ENCODE assay signal across 15 cellular contexts in genomic region chr13:40787062-40787461, GRCh38. TPM values are rescaled to one million over a fixed set of nuclear protein-coding genes. Genes with fewer than 3 reads are reported as not detected.
DNase-seq lines count a peak whose midpoint lies in the region; ATAC-seq and TF ChIP-seq lines count a peak whose summit lies in the region.
"Had no signal": no experiment of that assay in that cellular context is flagged by ENCODE, and none has a peak within 500 bp of the region (broad histone marks: within the 10 kb centered on the region; RNA-seq: fewer than 3 reads in every experiment).

No MANE protein-coding gene starts in this region.

- peak; percentile 53 for ATAC-seq in IMR-90 (ENCODE audit: low read depth)
- ATAC-seq in HG03457 (IDR thresholded peaks at IDR 0.05; ENCODE audit: unreplicated experiment), result no peak
- no peak for ATAC-seq in HG02571 (IDR thresholded peaks at IDR 0.05; ENCODE audit: unreplicated experiment)
- ATAC-seq: foreskin keratinocyte, left colon, T-helper 17 cell had no signal

- no peak overlapping the region for H4K91ac ChIP-seq in IMR-90 (ENCODE audit: insufficient read depth, low read depth, low read length)

- TF ChIP-seq EP300 in suprapubic skin (IDR thresholded peaks at IDR 0.05), result no peak

- no TSS peak for BruUV-seq in IMR-90 (replicated peaks; lab: Mats Ljungman, UMichigan)

- H3K14ac ChIP-seq in IMR-90 (replicated peaks; ENCODE audit: low read depth, low read length), result no peak overlapping the region

- 0 out of 22 replicates have a peak, but pooled peaks cover 0 to 4% (median 0%) of the 10 kb centered on the region in 11 experiments for H3K9me3 ChIP-seq in BLaER1 treated with 17β-estradiol and CSF1 and Interleukin-3, amounts not matched to agents 10 nM and 100 nM (replicated peaks in 1 of 11)
- H3K9me3 ChIP-seq in IMR-90 (ENCODE audit: control insufficient read depth, insufficient read depth, low read length) (no peaks in the 10 kb centered on the region), mesodermal cell (ENCODE audit: control insufficient read depth, low read length) (no peaks in the 10 kb centered on the region), suprapubic skin (no peaks in the 10 kb centered on the region)
- H3K9me3 ChIP-seq: tibial nerve had no signal

- H3K56ac ChIP-seq in IMR-90 (ENCODE audit: extremely low read depth, insufficient read depth, low read length), result no peak overlapping the region

- no peaks in the 10 kb centered on the region for H3K27me3 ChIP-seq in BLaER1 treated with 17β-estradiol and CSF1 and Interleukin-3, amounts not matched to agents 10 nM and 100 nM
- H3K27me3 ChIP-seq in IMR-90 (ENCODE audit: control insufficient read depth, insufficient read depth, low read length) (no peaks in the 10 kb centered on the region), suprapubic skin (no peaks in the 10 kb centered on the region)
- H3K27me3 ChIP-seq: foreskin keratinocyte, tibial nerve had no signal

- no peak for TF ChIP-seq CTCF in IMR-90 (conservative IDR thresholded peaks at IDR 0.05; ENCODE audit: low read depth, low read length)
- TF ChIP-seq CTCF in suprapubic skin (IDR thresholded peaks at IDR 0.05), result no peak

- TF ChIP-seq RAD21 in IMR-90 (IDR thresholded peaks at IDR 0.05; ENCODE audit: low read length), result no peak

- H3K4me2 ChIP-seq in BLaER1 treated with 17β-estradiol and CSF1 and Interleukin-3, amounts not matched to agents 10 nM and 100 nM, result peak overlapping the region; percentile 0 to 54 (median 25); a peak in 16 of 22 replicates
- no peak overlapping the region for H3K4me2 ChIP-seq in IMR-90 (ENCODE audit: low read depth, low read length)

- H2AFZ ChIP-seq in IMR-90 (replicated peaks; ENCODE audit: low read length, poor library complexity), result no peak overlapping the region

- H3K4ac ChIP-seq in IMR-90 (ENCODE audit: low read depth, low read length), result 0 out of 2 replicates have a peak overlapping the region, but pooled peaks have one; percentile 29

- peaks cover 12 to 17% of the 10 kb centered on the region in 2 experiments; a peak in 3 of 4 replicates for H3K79me1 ChIP-seq in IMR-90 (ENCODE audit: low read depth in 1 of 2, low read length in 2 of 2)

- H3K23ac ChIP-seq in IMR-90 (ENCODE audit: low read depth, low read length), result no peak overlapping the region

- peak overlapping the region; percentile 53 for H2BK5ac ChIP-seq in IMR-90 (ENCODE audit: low read depth, low read length, poor library complexity, severe bottlenecking)

- no peaks in the 10 kb centered on the region for H3K36me3 ChIP-seq in BLaER1 treated with 17β-estradiol and CSF1 and Interleukin-3, amounts not matched to agents 10 nM and 100 nM
- H3K36me3 ChIP-seq in IMR-90 (ENCODE audit: control insufficient read depth, insufficient read depth, low read length) (no peaks in the 10 kb centered on the region), mesodermal cell (ENCODE audit: control insufficient read depth, insufficient read depth, low read length) (no peaks in the 10 kb centered on the region), suprapubic skin (no peaks in the 10 kb centered on the region)
- H3K36me3 ChIP-seq: tibial nerve had no signal

- no peaks in the 10 kb centered on the region for H4K20me1 ChIP-seq in BLaER1 treated with 17β-estradiol and CSF1 and Interleukin-3, amounts not matched to agents 10 nM and 100 nM
- H4K20me1 ChIP-seq in IMR-90 (ENCODE audit: insufficient read depth, low read length), result no peaks in the 10 kb centered on the region

- no peak overlapping the region; the same call in 2 of the 3 replicates for H2BK15ac ChIP-seq in IMR-90 (ENCODE audit: low read depth, low read length)

- intact Hi-C loops in IMR-90 (cut with micrococcal nuclease), result loop anchor here (2.0 to 10.0 kb wide), 2 partner anchors 134 to 438 kb away; no protein-coding TSS in a partner anchor

- H3K4me1 ChIP-seq in BLaER1 treated with 17β-estradiol and CSF1 and Interleukin-3, amounts not matched to agents 10 nM and 100 nM, result peaks cover 25 to 54% (median 35%) of the 10 kb centered on the region in 10 experiments
- H3K4me1 ChIP-seq in IMR-90 (ENCODE audit: control insufficient read depth, insufficient read depth, low read length) (peaks cover 4% of the 10 kb centered on the region; the same call in 1 of the 2 replicates), mesodermal cell (ENCODE audit: control insufficient read depth, insufficient read depth, low read length, poor library complexity, severe bottlenecking) (peaks cover 8% of the 10 kb centered on the region), suprapubic skin (peaks cover 15% of the 10 kb centered on the region)

- DNase-seq in IMR-90 (peak; percentile 93), amniotic epithelial cell (ENCODE audit: low read depth) (peak; percentile 54), suprapubic skin (ENCODE audit: low spot score in 2 of 2) (no peak), DMS79 (lab: John Stamatoyannopoulos, UW) (no peak)
- DNase-seq: Calu3, foreskin keratinocyte, left colon, NCI-H146, posterior cingulate gyrus, T-helper 17 cell had no signal

- no peak overlapping the region for H3K9ac ChIP-seq in BLaER1 treated with 17β-estradiol and CSF1 and Interleukin-3, amounts not matched to agents 10 nM and 100 nM
- no peak overlapping the region for H3K9ac ChIP-seq in IMR-90 (ENCODE audit: low read depth, low read length)

- H2AK5ac ChIP-seq in IMR-90 (ENCODE audit: low read depth, low read length), result peak overlapping the region; percentile 35; the same call in 1 of the 2 replicates

- H3K9me1 ChIP-seq in IMR-90 (ENCODE audit: insufficient read depth, low read length), result peaks cover 5% of the 10 kb centered on the region

- POLR2A ChIA-PET in IMR-90 (lab: Charles Lee; ENCODE audit: unreplicated experiment), result interaction anchor here (0.6 kb wide), 1 partner anchor 743 kb away, joined by 4 read pairs; no protein-coding TSS in a partner anchor

- CTCF ChIA-PET in IMR-90 (lab: Yijun Ruan, JAX), result interaction anchor here (0.6 to 1.9 kb wide), 4 partner anchors 10 to 1094 kb away, joined by 3 to 5 read pairs (median 3); no protein-coding TSS in a partner anchor

- H3K18ac ChIP-seq in IMR-90 (ENCODE audit: low read depth, low read length), result no peak overlapping the region

- H3K4me3 ChIP-seq in BLaER1 treated with 17β-estradiol and CSF1 and Interleukin-3, amounts not matched to agents 10 nM and 100 nM, result no peak overlapping the region
- H3K4me3 ChIP-seq in IMR-90 (ENCODE audit: insufficient read depth, low read depth, low read length) (no peak overlapping the region), mesodermal cell (ENCODE audit: extremely low read depth, insufficient read depth, low read length, poor library complexity, severe bottlenecking) (no peak overlapping the region), suprapubic skin (no peak overlapping the region)
- H3K4me3 ChIP-seq: tibial nerve had no signal

- in situ Hi-C loops in IMR-90 (cut with MboI; ENCODE audit: low sequenced_read_pairs), result loop anchor here (10.0 kb wide), 1 partner anchor 268 kb away; no protein-coding TSS in a partner anchor

- no peak overlapping the region for H2BK20ac ChIP-seq in IMR-90 (ENCODE audit: low read depth, low read length)

- 0 out of 4 replicates have a peak overlapping the region, but pooled peaks of 1 of the 2 experiments have one; percentile 54 for H4K8ac ChIP-seq in IMR-90 (ENCODE audit: low read depth in 2 of 2, low read length in 2 of 2)

- WGBS in IMR-90 (ENCODE audit: extremely low coverage in 2 of 2, insufficient read length in 1 of 2), 2 experiments, result no CpG with 5 or more reads among the region's 5 CpGs
- WGBS in mesodermal cell (ENCODE audit: insufficient coverage in 2 of 2), 2 experiments, result 79 to 93% methylated on average over 2 to 3 of the region's 5 CpGs
- WGBS in suprapubic skin, result 81% methylated on average over 5 of the region's 5 CpGs

- dilution Hi-C loops in IMR-90 (cut with HindIII; ENCODE audit: low sequenced_read_pairs, unreplicated experiment), result no loop called here

- no peak overlapping the region for H4K5ac ChIP-seq in IMR-90 (ENCODE audit: low read depth, low read length)

- no peak for TF ChIP-seq POLR2A in IMR-90 (IDR thresholded peaks at IDR 0.05; ENCODE audit: low read depth, low read length)
- TF ChIP-seq POLR2A in suprapubic skin (IDR thresholded peaks at IDR 0.05), result no peak

- H3K27ac ChIP-seq in BLaER1 treated with 17β-estradiol and CSF1 and Interleukin-3, amounts not matched to agents 10 nM and 100 nM, result peak overlapping the region in 2 of 11 experiments; percentile 2 to 22; a peak in 1 of 22 replicates
- H3K27ac ChIP-seq in IMR-90 (ENCODE audit: insufficient read depth, low read length) (peak overlapping the region; percentile 80), mesodermal cell (ENCODE audit: low read depth, low read length, severe bottlenecking) (peak overlapping the region; percentile 49), suprapubic skin (no peak overlapping the region)
- H3K27ac ChIP-seq: foreskin keratinocyte, tibial nerve had no signal

- H2AK9ac ChIP-seq in IMR-90 (replicated peaks; ENCODE audit: low read depth, low read length, poor library complexity), result no peak overlapping the region

- H2BK120ac ChIP-seq in IMR-90 (ENCODE audit: low read depth, low read length), result 0 out of 2 replicates have a peak overlapping the region, but pooled peaks have one; percentile 35

TF ChIP-seq in IMR-90, 13 proteins besides CTCF, POLR2A, EP300 and RAD21:
- TF ChIP-seq FOS (IDR thresholded peaks at IDR 0.05; ENCODE audit: low read depth, low read length), result 0 out of 2 replicates have a peak, but pooled peaks have one; percentile 16
- no peak for TF ChIP-seq CHD1 (IDR thresholded peaks at IDR 0.05; ENCODE audit: low read depth, low read length)
- peak; percentile 42; the same call in 1 of the 2 replicates for TF ChIP-seq MAZ (IDR thresholded peaks at IDR 0.05; ENCODE audit: borderline replicate concordance, low read depth, low read length)

RNA-seq across cellular contexts. Expression of gene SLC25A15, which starts 2.3 kb away (rescaled TPM):
- 13.3 and 16.1 TPM in 2 replicates for total RNA-seq in IMR-90 (2012; rRNA removed)
- 5.2 and 5.4 TPM in 2 replicates for polyA plus RNA-seq in IMR-90 (2012; rRNA removed)
- 3.6 and 4.7 TPM in 2 replicates for polyA plus RNA-seq in IMR-90 (2012; cell fraction: cytosol; rRNA removed)
- polyA plus RNA-seq in IMR-90 (2012; cell fraction: nucleus; rRNA removed; ENCODE audit: low replicate concordance), result 2.5 TPM in 2 replicates
- 17.4 TPM for polyA plus RNA-seq in mesodermal cell (2013, experiment 1 of 2)
- polyA plus RNA-seq in mesodermal cell (2013, experiment 2 of 2), result 16.0 TPM
- total RNA-seq in suprapubic skin, result 10 to 100 TPM in 1 of 4 donors, 1 to 10 TPM in 3; 4.2 to 12.1 (median 6.6) TPM

RNA-seq across cellular contexts. Expression of gene MRPS31, which starts 16.1 kb away (rescaled TPM):
- total RNA-seq in IMR-90 (2012; rRNA removed) (9.3 and 15.3 TPM in 2 replicates), suprapubic skin (10 to 100 TPM; 14.4 to 34.8 (median 17.4) TPM)
- 14.8 and 15.0 TPM in 2 replicates for polyA plus RNA-seq in IMR-90 (2012; rRNA removed)
- polyA plus RNA-seq in IMR-90 (2012; cell fraction: cytosol; rRNA removed), result 2.3 and 4.2 TPM in 2 replicates
- 2.4 and 16.6 TPM in 2 replicates for polyA plus RNA-seq in IMR-90 (2012; cell fraction: nucleus; rRNA removed; ENCODE audit: low replicate concordance)
- 23.2 TPM for polyA plus RNA-seq in mesodermal cell (2013, experiment 1 of 2)
- polyA plus RNA-seq in mesodermal cell (2013, experiment 2 of 2), result 32.6 TPM

Comparison
In these comparisons a context has a peak if more than half of its experiments do, and no peak if none do; other contexts are left out.
1. DNase-seq: peak in IMR-90 (single experiment) and amniotic epithelial cell (single experiment); none in suprapubic skin (0 of 2) and DMS79 (single experiment).